Comparison of ENCODE assay signal across 8 cellular contexts in genomic region chr20:49713779-49714712, GRCh38. TPM values are rescaled to one million over a fixed set of nuclear protein-coding genes. Genes with fewer than 3 reads are reported as not detected.
DNase-seq lines count a peak whose midpoint lies in the region; ATAC-seq and TF ChIP-seq lines count a peak whose summit lies in the region.

TSS of gene B4GALT5 (minus strand) at chr20:49713878. CDS start at chr20:49713690, 188 bp downstream.

- peak within 1 kb of the TSS; percentile 87 for H3K4me3 Mint-ChIP-seq in activated CD4-positive, alpha-beta T cell treated with anti-CD3 and anti-CD28 coated beads, Interleukin-2, amount 10 ng/mL, durations not matched to agents 7 days and 5 days
- H3K4me3 Mint-ChIP-seq in dendritic cell treated with granulocyte-macrophage colony-stimulating factor and Interleukin-4, amounts not matched to agents 40 ng/mL and 50 ng/mL, for 4 days, result peak within 1 kb of the TSS; percentile 85

- peaks cover 32% of the 10 kb centered on the region for H3K4me1 Mint-ChIP-seq in activated CD4-positive, alpha-beta T cell treated with anti-CD3 and anti-CD28 coated beads, Interleukin-2, amount 10 ng/mL, durations not matched to agents 7 days and 5 days
- peaks cover 60% of the 10 kb centered on the region for H3K4me1 Mint-ChIP-seq in dendritic cell treated with granulocyte-macrophage colony-stimulating factor and Interleukin-4, amounts not matched to agents 40 ng/mL and 50 ng/mL, for 4 days (ENCODE audit: low read depth)

- intact Hi-C loops in dendritic cell treated with granulocyte-macrophage colony-stimulating factor and Interleukin-4, amounts not matched to agents 40 ng/mL and 50 ng/mL, for 4 days (cut with micrococcal nuclease), result loop anchor here (5.0 kb wide), 2 partner anchors 37 to 98 kb away; partner anchors contain the start of gene SLC9A8

- peak within 1 kb of the TSS; percentile 86 for H3K4me3 ChIP-seq in AG04449 (ENCODE audit: low read depth, low read length)

- CTCF ChIA-PET in AG04449 (lab: Yijun Ruan, JAX), result no interaction called here
- CTCF ChIA-PET in activated CD4-positive, alpha-beta T cell treated with anti-CD3 and anti-CD28 coated beads, Interleukin-2, amount 10 ng/mL, durations not matched to agents 7 days and 5 days (lab: Charles Lee), result interaction anchor here (0.6 to 1.6 kb wide), 7 partner anchors 12 to 589 kb away, joined by 3 read pairs; no protein-coding TSS in a partner anchor

- POLR2A ChIA-PET in AG04449 (lab: Yijun Ruan, JAX), result interaction anchor here (0.6 to 1.2 kb wide), 3 partner anchors 10 to 164 kb away, joined by 3 to 4 read pairs (median 3); no protein-coding TSS in a partner anchor
- POLR2A ChIA-PET in activated CD4-positive, alpha-beta T cell treated with anti-CD3 and anti-CD28 coated beads, Interleukin-2, amount 10 ng/mL, durations not matched to agents 7 days and 5 days (lab: Charles Lee), result no interaction called here

- no peaks in the 10 kb centered on the region for H3K27me3 Mint-ChIP-seq in activated CD4-positive, alpha-beta T cell treated with anti-CD3 and anti-CD28 coated beads, Interleukin-2, amount 10 ng/mL, durations not matched to agents 7 days and 5 days
- H3K27me3 Mint-ChIP-seq in dendritic cell treated with granulocyte-macrophage colony-stimulating factor and Interleukin-4, amounts not matched to agents 40 ng/mL and 50 ng/mL, for 4 days, result no peaks in the 10 kb centered on the region

- H3K9me3 Mint-ChIP-seq in activated CD4-positive, alpha-beta T cell treated with anti-CD3 and anti-CD28 coated beads, Interleukin-2, amount 10 ng/mL, durations not matched to agents 7 days and 5 days, result no peaks in the 10 kb centered on the region
- H3K9me3 Mint-ChIP-seq in dendritic cell treated with granulocyte-macrophage colony-stimulating factor and Interleukin-4, amounts not matched to agents 40 ng/mL and 50 ng/mL, for 4 days, result no peaks in the 10 kb centered on the region

- H3K36me3 Mint-ChIP-seq in activated CD4-positive, alpha-beta T cell treated with anti-CD3 and anti-CD28 coated beads, Interleukin-2, amount 10 ng/mL, durations not matched to agents 7 days and 5 days (ENCODE audit: low read depth), result peaks cover 2% of the 10 kb centered on the region
- peaks cover 18% of the 10 kb centered on the region for H3K36me3 Mint-ChIP-seq in dendritic cell treated with granulocyte-macrophage colony-stimulating factor and Interleukin-4, amounts not matched to agents 40 ng/mL and 50 ng/mL, for 4 days (ENCODE audit: low read depth)

- TF ChIP-seq CTCF in AG04449 (IDR thresholded peaks at IDR 0.05; ENCODE audit: insufficient read depth, low read length, missing control alignments), result no peak

- peak; percentile 78 for ATAC-seq in GM18868 (IDR thresholded peaks at IDR 0.05; ENCODE audit: unreplicated experiment)
- ATAC-seq in HG03135 (IDR thresholded peaks at IDR 0.05; ENCODE audit: unreplicated experiment), result peak; percentile 71

- H3K27ac Mint-ChIP-seq in activated CD4-positive, alpha-beta T cell treated with anti-CD3 and anti-CD28 coated beads, Interleukin-2, amount 10 ng/mL, durations not matched to agents 7 days and 5 days, result peak within 1 kb of the TSS; percentile 82
- peak within 1 kb of the TSS; percentile 85 for H3K27ac Mint-ChIP-seq in dendritic cell treated with granulocyte-macrophage colony-stimulating factor and Interleukin-4, amounts not matched to agents 40 ng/mL and 50 ng/mL, for 4 days

- DNase-seq in AG04449 (ENCODE audit: low read depth, low spot score) (no peak), NCI-H526 (lab: John Stamatoyannopoulos, UW) (peak; percentile 85 to 97), left kidney (ENCODE audit: low read depth, low spot score) (peak; percentile 98)
- DNase-seq in activated CD4-positive, alpha-beta T cell treated with anti-CD3 and anti-CD28 coated beads, Interleukin-2, amount 10 ng/mL, durations not matched to agents 7 days and 5 days, result peak; percentile 48
- peak; percentile 59 for DNase-seq in stimulated activated CD4-positive, alpha-beta T cell treated with anti-CD3 and anti-CD28 coated beads, Interleukin-1b, Interleukin-23, amount 100 ng/mL, for 48 hours

RNA-seq across cellular contexts. Expression of gene B4GALT5, which starts in this region (rescaled TPM):
- total RNA-seq in activated CD4-positive, alpha-beta T cell treated with anti-CD3 and anti-CD28 coated beads, Interleukin-2, amount 10 ng/mL, durations not matched to agents 7 days and 5 days, result 10 to 100 TPM; 11.2 to 14.3 TPM
